8 cellular contexts compared by ENCODE assay signal in the genomic region with DNA sequence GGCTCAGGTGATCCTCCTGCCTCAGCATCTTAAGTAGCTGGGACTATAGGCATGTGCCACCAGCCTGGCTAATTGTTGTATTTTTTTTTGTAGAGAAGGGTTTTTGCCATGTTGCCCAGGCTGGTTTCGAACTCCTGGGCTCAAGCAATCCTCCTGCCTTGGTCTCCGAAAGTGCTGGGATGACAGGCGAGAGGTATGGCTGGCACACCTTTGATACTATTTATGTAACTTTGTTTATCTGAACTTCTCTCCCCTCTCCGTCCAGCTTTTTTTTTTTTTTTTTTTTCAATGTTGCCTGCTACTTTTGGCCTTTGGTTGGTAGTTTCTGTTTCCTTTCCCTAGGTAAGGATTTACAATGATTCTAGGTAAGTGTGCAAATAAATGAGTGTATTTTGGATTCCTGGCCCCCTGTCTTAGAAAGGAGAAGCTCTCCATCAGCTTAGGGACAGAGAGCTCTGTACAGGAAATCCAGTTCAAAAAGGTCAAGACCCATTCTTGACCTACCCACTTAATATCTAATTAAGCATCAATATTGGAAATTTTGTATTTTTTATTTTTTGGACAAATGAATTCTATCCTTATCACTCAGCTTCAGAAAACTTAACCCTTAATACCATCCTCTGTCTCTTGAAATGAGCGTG. TPM values are rescaled to one million over a fixed set of nuclear protein-coding genes. Genes with fewer than 3 reads are reported as not detected.
DNase-seq lines count a peak whose midpoint lies in the region; ATAC-seq and TF ChIP-seq lines count a peak whose summit lies in the region.

No MANE protein-coding gene starts in this region.

- peaks cover 96% of the 10 kb centered on the region for H3K79me2 ChIP-seq in MM.1S (ENCODE audit: low read length)
- peaks cover 52% of the 10 kb centered on the region for H3K79me2 ChIP-seq in smooth muscle cell (ENCODE audit: low read depth)

- no peaks in the 10 kb centered on the region for H3K9me2 ChIP-seq in MM.1S (replicated peaks; ENCODE audit: insufficient read depth, low read length)

- 90% methylated on average over 5 of the region's 5 CpGs for WGBS in smooth muscle cell (ENCODE audit: low lambda C conversion rate)

- H4K20me1 ChIP-seq in MM.1S (ENCODE audit: insufficient read depth, low read length) (no peaks in the 10 kb centered on the region), smooth muscle cell (ENCODE audit: low read depth) (peaks cover 91% of the 10 kb centered on the region)

- H3K4me1 ChIP-seq in MM.1S (ENCODE audit: low read length): peaks cover 70% of the 10 kb centered on the region
- peaks cover 86% of the 10 kb centered on the region for H3K4me1 ChIP-seq in effector memory CD4-positive, alpha-beta T cell (ENCODE audit: control insufficient read depth, insufficient read depth, low read length, poor library complexity, severe bottlenecking)
- H3K4me1 ChIP-seq in smooth muscle cell (ENCODE audit: low read depth): peaks cover 29% of the 10 kb centered on the region
- H3K4me1 ChIP-seq in HAP-1: peaks cover 10% of the 10 kb centered on the region

- H3K36me3 ChIP-seq in MM.1S (replicated peaks; ENCODE audit: insufficient read depth, low read length) (no peaks in the 10 kb centered on the region), smooth muscle cell (ENCODE audit: low read depth) (no peaks in the 10 kb centered on the region), HAP-1 (replicated peaks) (no peaks in the 10 kb centered on the region; the same call in 1 of the 2 replicates)
- peaks cover 7% of the 10 kb centered on the region for H3K36me3 ChIP-seq in effector memory CD4-positive, alpha-beta T cell (ENCODE audit: control insufficient read depth, insufficient read depth, low read length)

- peak; percentile 4 for ATAC-seq in GM19438 (IDR thresholded peaks at IDR 0.05; ENCODE audit: low read depth, unreplicated experiment)
- no peak for ATAC-seq in GM21737 (IDR thresholded peaks at IDR 0.05; ENCODE audit: unreplicated experiment)
- no peak for ATAC-seq in HG02870 (IDR thresholded peaks at IDR 0.05; ENCODE audit: unreplicated experiment)

- TF ChIP-seq CTCF in MM.1S (IDR thresholded peaks at IDR 0.05; ENCODE audit: low read length) (no peak), smooth muscle cell (IDR thresholded peaks at IDR 0.05; ENCODE audit: borderline replicate concordance, insufficient read depth, poor library complexity, severe bottlenecking) (no peak)

- in situ Hi-C loops in HAP-1 (cut with MboI; ENCODE audit: low sequenced_read_pairs): no loop called here

- H3K27ac ChIP-seq in MM.1S (ENCODE audit: low read length) (peak overlapping the region; percentile 91), smooth muscle cell (ENCODE audit: low read depth) (no peak overlapping the region)
- peak overlapping the region; percentile 73 for H3K27ac ChIP-seq in effector memory CD4-positive, alpha-beta T cell (ENCODE audit: insufficient read depth, low read length, poor library complexity, severe bottlenecking)

- H3K9me3 ChIP-seq in MM.1S (replicated peaks; ENCODE audit: insufficient read depth, low read length) (no peaks in the 10 kb centered on the region), smooth muscle cell (replicated peaks; ENCODE audit: low read depth) (no peaks in the 10 kb centered on the region), HAP-1 (no peaks in the 10 kb centered on the region)
- no peaks in the 10 kb centered on the region for H3K9me3 ChIP-seq in effector memory CD4-positive, alpha-beta T cell (ENCODE audit: control insufficient read depth, low read length)

- peak overlapping the region; percentile 89 for H3K4me2 ChIP-seq in MM.1S (ENCODE audit: low read depth, low read length)
- no peak overlapping the region for H3K4me2 ChIP-seq in smooth muscle cell

- H3K27me3 ChIP-seq in MM.1S (replicated peaks; ENCODE audit: insufficient read depth, low read length) (no peaks in the 10 kb centered on the region), smooth muscle cell (ENCODE audit: low read depth) (no peaks in the 10 kb centered on the region), HAP-1 (ENCODE audit: low read depth) (no peaks in the 10 kb centered on the region)
- no peaks in the 10 kb centered on the region for H3K27me3 ChIP-seq in effector memory CD4-positive, alpha-beta T cell (replicated peaks; ENCODE audit: control insufficient read depth, insufficient read depth, low read length, poor library complexity, severe bottlenecking)

- no peak overlapping the region for H2AFZ ChIP-seq in MM.1S (ENCODE audit: low read length)
- H2AFZ ChIP-seq in smooth muscle cell (ENCODE audit: low read depth): no peak overlapping the region

- peaks cover 91% of the 10 kb centered on the region for H3F3A ChIP-seq in MM.1S (ENCODE audit: insufficient read depth, low read length)
- H3F3A ChIP-seq in smooth muscle cell (ENCODE audit: low read depth): peaks cover 5% of the 10 kb centered on the region

- DNase-seq in MM.1S: peak; percentile 50
- DNase-seq in effector memory CD4-positive, alpha-beta T cell: no peak
- no peak for DNase-seq in smooth muscle cell (lab: John Stamatoyannopoulos, UW; ENCODE audit: unreplicated experiment)
- no peak for DNase-seq in HAP-1 (ENCODE audit: low spot score in 2 of 2)
- DNase-seq in NK-92 (lab: John Stamatoyannopoulos, UW; ENCODE audit: unreplicated experiment): no peak

- H3K9ac ChIP-seq in MM.1S (ENCODE audit: low read length) (peak overlapping the region; percentile 37; the same call in 1 of the 2 replicates), smooth muscle cell (ENCODE audit: low read depth) (peak overlapping the region; percentile 14)

- H3K4me3 ChIP-seq in MM.1S (ENCODE audit: low read length) (peak overlapping the region; percentile 31), smooth muscle cell (no peak overlapping the region), HAP-1 (no peak overlapping the region)
- peak overlapping the region; percentile 30 for H3K4me3 ChIP-seq in effector memory CD4-positive, alpha-beta T cell (ENCODE audit: insufficient read depth, low read depth, low read length, poor library complexity, severe bottlenecking)

RNA-seq across cellular contexts. Expression of a gene that starts 6.8 kb away (rescaled TPM):
- total RNA-seq in smooth muscle cell: 80.9 and 83.9 TPM in 2 replicates
- 73.9 and 97.4 TPM in 2 replicates for polyA plus RNA-seq in smooth muscle cell

RNA-seq across cellular contexts. Expression of a gene that starts 11.3 kb away (rescaled TPM):
- total RNA-seq in smooth muscle cell: 71.2 and 102 TPM in 2 replicates
- 47.5 and 52.4 TPM in 2 replicates for polyA plus RNA-seq in smooth muscle cell

RNA-seq across cellular contexts. Expression of a gene that starts 30.9 kb away (rescaled TPM):
- not detected in 2 replicates for total RNA-seq in smooth muscle cell
- not detected in 2 replicates for polyA plus RNA-seq in smooth muscle cell

RNA-seq across cellular contexts. Expression of a gene that starts 39.4 kb away (rescaled TPM):
- 61.8 and 63.0 TPM in 2 replicates for total RNA-seq in smooth muscle cell
- polyA plus RNA-seq in smooth muscle cell: 28.9 and 33.4 TPM in 2 replicates

Comparison
In these comparisons a context has a peak if more than half of its experiments do, and no peak if none do; other contexts are left out.
1. H3K4me3 ChIP-seq: peak in MM.1S (single experiment) and effector memory CD4-positive, alpha-beta T cell (single experiment); none in smooth muscle cell (single experiment) and HAP-1 (single experiment).